ENCODE assay signal across 9 cellular contexts in the genomic region with DNA sequence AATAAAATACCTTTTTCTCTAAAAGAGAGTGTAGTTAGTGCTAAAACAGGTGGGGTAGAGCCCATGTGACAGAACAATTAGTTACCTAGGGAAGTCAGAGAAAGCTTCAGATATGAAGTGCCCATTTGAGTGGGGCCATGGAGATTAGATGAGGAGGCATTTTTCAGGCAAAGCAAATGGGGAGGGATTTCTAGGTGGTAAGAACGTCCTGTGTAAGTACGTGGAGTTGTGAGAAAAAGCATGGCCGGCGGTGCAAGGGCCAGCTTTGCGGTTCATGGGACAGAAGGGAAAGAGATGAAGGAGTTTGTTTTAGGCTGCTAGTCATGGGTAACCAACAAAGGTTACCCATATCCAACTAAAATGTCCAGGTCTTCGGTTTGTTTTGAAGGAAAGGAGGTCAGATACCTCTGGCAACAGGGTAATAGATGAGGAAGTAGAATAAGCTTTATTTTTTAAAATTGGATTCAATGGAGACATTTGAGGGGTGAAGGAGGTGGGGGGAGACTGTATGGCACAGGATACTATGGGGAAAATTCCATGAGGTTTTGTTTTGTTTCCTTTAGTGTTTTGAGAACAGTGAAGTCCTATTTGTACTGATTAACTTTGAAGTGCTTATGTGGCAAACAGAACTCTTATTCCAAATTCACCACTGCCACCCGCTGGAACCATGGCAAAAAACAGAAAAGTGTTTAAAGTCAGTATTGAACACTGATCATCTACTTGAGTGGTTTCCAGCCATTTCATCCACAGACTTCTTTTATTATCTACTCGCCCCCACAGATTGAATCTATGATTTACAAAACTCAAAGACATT. TPM values are rescaled to one million over a fixed set of nuclear protein-coding genes. Genes with fewer than 3 reads are reported as not detected.
DNase-seq lines count a peak whose midpoint lies in the region; ATAC-seq, FAIRE-seq and TF ChIP-seq lines count a peak whose summit lies in the region.
"Had no signal": no experiment of that assay in that cellular context is flagged by ENCODE, and none has a peak within 500 bp of the region (broad histone marks: within the 10 kb centered on the region; RNA-seq: fewer than 3 reads in every experiment).

No MANE protein-coding gene starts in this region.

- intact Hi-C loops in HepG2 (cut with micrococcal nuclease; ENCODE audit: unreplicated experiment) = loop anchor here (1.0 kb wide), 3 partner anchors 28 to 266 kb away; no protein-coding TSS in a partner anchor
- intact Hi-C loops in vagina (cut with DNase I) = no loop called here

- peak overlapping the region; percentile 96 for H2AFZ ChIP-seq in HepG2 (ENCODE audit: low read length)

- H3K9me3 ChIP-seq in BE2C (no peaks in the 10 kb centered on the region), HepG2 (ENCODE audit: low read length) (no peaks in the 10 kb centered on the region), vagina (no peaks in the 10 kb centered on the region)

- 16% methylated on average over 8 of the region's 8 CpGs for whole genome bisulfite sequencing in HepG2 (ENCODE audit: low lambda C conversion rate)

- peaks cover 38% of the 10 kb centered on the region for H3K27me3 Mint-ChIP-seq in HFFc6 (ENCODE audit: insufficient read depth)

- H3K27ac ChIP-seq in HepG2 (ENCODE audit: extremely low read length, insufficient read depth, low read length) (no peak overlapping the region), vagina (no peak overlapping the region)

- H3K4me2 ChIP-seq in HepG2 (ENCODE audit: low read depth, low read length) = peak overlapping the region; percentile 78

- peak; percentile 91 for ATAC-seq in SK-N-SH treated with all-trans-retinoic acid at 6 μM for 48 hours
- ATAC-seq in HepG2 = peak; percentile 89
- no peak for ATAC-seq in GM21717 (IDR thresholded peaks at IDR 0.05; ENCODE audit: unreplicated experiment)

- CTCF ChIA-PET in HepG2 (lab: Yijun Ruan, JAX; ENCODE audit: low intra/inter-chr PET ratio, low total read pairs) = interaction anchor here (1.0 to 1.9 kb wide), 3 partner anchors 29 to 274 kb away, joined by 3 to 18 read pairs (median 4); no protein-coding TSS in a partner anchor

- BruUV-seq in HepG2 (replicated peaks; lab: Mats Ljungman, UMichigan) = no TSS peak

- peak; percentile 57; the same call in 1 of the 2 replicates for TF ChIP-seq RAD21 in HepG2 (CRISPR knock-in tag; IDR thresholded peaks at IDR 0.05)

- peak overlapping the region; percentile 25 for H3K9ac ChIP-seq in HepG2 (ENCODE audit: insufficient read depth, low read depth, low read length)

- H3K27me3 ChIP-seq in BE2C = peaks cover 52% of the 10 kb centered on the region
- H3K27me3 ChIP-seq in HepG2 (ENCODE audit: control insufficient read depth in 1 of 2, insufficient read depth in 2 of 2, low read length in 2 of 2) = peaks cover 0 to 4% of the 10 kb centered on the region in 2 experiments; a peak in 1 of 5 replicates
- H3K27me3 ChIP-seq in vagina = no peaks in the 10 kb centered on the region

- no peaks in the 10 kb centered on the region for H3K4me1 Mint-ChIP-seq in HFFc6 (ENCODE audit: low read depth)

- in situ Hi-C loops in HepG2 (cut with HindIII; ENCODE audit: extremely low pct_ligation_motif_present, low pct_unique_long_range_greater_than_20kb) = no loop called here

- peak; percentile 53 for FAIRE-seq in HepG2 (lab: Jason Lieb, UNC)

- no peak overlapping the region for H3K27ac Mint-ChIP-seq in HFFc6
- H3K27ac Mint-ChIP-seq: memory B cell had no signal

- H3K4me1 ChIP-seq in BE2C = no peaks in the 10 kb centered on the region
- H3K4me1 ChIP-seq in HepG2 (ENCODE audit: insufficient read depth, low read length) = peaks cover 7% of the 10 kb centered on the region
- H3K4me1 ChIP-seq in vagina = no peaks in the 10 kb centered on the region

- H4K20me1 ChIP-seq in HepG2 (ENCODE audit: insufficient read depth, low read length) = no peaks in the 10 kb centered on the region

- TF ChIP-seq POLR2A in HepG2 (IDR thresholded peaks at IDR 0.05; ENCODE audit: insufficient read depth in 1 of 2, low read depth in 2 of 2, low read length in 2 of 2) (no peak), vagina (IDR thresholded peaks at IDR 0.05) (no peak)

- POLR2A ChIA-PET in HepG2 (lab: Yijun Ruan, JAX) = no interaction called here

- H3K4me3 Mint-ChIP-seq in HFFc6 = no peak overlapping the region
- H3K4me3 Mint-ChIP-seq: memory B cell had no signal

- peak; percentile 31 for TF ChIP-seq CTCF in BE2C (IDR thresholded peaks at IDR 0.05; ENCODE audit: low read depth, low read length)
- TF ChIP-seq CTCF in HFFc6 (IDR thresholded peaks at IDR 0.05) = peak; percentile 55
- TF ChIP-seq CTCF in HepG2 (CRISPR knock-in tag; IDR thresholded peaks at IDR 0.05) = peak; percentile 68
- TF ChIP-seq CTCF in vagina (IDR thresholded peaks at IDR 0.05) = no peak

- TF ChIP-seq EP300 in HepG2 (IDR thresholded peaks at IDR 0.05; ENCODE audit: low read depth in 2 of 2, low read length in 2 of 2) = no peak
- TF ChIP-seq EP300 in HepG2 (CRISPR knock-in tag; IDR thresholded peaks at IDR 0.05; ENCODE audit: borderline replicate concordance) = no peak

- H3K79me2 ChIP-seq in HepG2 (ENCODE audit: insufficient read depth, low read length) = no peaks in the 10 kb centered on the region

- DNase-seq in BE2C (no peak), HFFc6 (peak; percentile 38), HepG2 (ENCODE audit: low spot score) (peak; percentile 51), vagina (ENCODE audit: extremely low spot score in 2 of 2) (no peak), NCI-H187 treated with DMSO at 0.1 percent for 48 hours (lab: John Stamatoyannopoulos, UW) (no peak)
- DNase-seq in activated CD4-positive, alpha-beta T cell treated with anti-CD3 and anti-CD28 coated beads for 48 hours = no peak

- H3K36me3 ChIP-seq in BE2C (no peaks in the 10 kb centered on the region), HepG2 (replicated peaks in 1 of 2; ENCODE audit: control insufficient read depth in 1 of 2, insufficient read depth in 2 of 2, low read length in 2 of 2) (no peaks in the 10 kb centered on the region), vagina (no peaks in the 10 kb centered on the region)

- H3K36me3 Mint-ChIP-seq in HFFc6 (ENCODE audit: low read depth) = no peaks in the 10 kb centered on the region
- H3K36me3 Mint-ChIP-seq: memory B cell had no signal

- H3K9me3 Mint-ChIP-seq in HFFc6 = no peaks in the 10 kb centered on the region
- H3K9me3 Mint-ChIP-seq: memory B cell had no signal

- H3K4me3 ChIP-seq in BE2C (ENCODE audit: low read depth, low read length) (no peak overlapping the region), HepG2 (replicated peaks in 1 of 3; ENCODE audit: insufficient read depth in 1 of 3, low read depth in 2 of 3, low read length in 3 of 3) (peak overlapping the region; percentile 31 to 48 (median 33); a peak in 5 of 6 replicates), vagina (no peak overlapping the region)

RNA-seq across cellular contexts. Expression of a gene that starts 10.0 kb away (rescaled TPM):
- 170 TPM for polyA plus RNA-seq in BE2C (2012; ENCODE audit: insufficient read depth, insufficient read length, low read depth)
- total RNA-seq in HFFc6 (2021; fragmentation: NEBNext Ultra II Directional; extraction: Animal tissue kit (Norgen Biotek cat#: 25700)) = 10 to 100 TPM; 24.2 to 31.9 (median 27.8) TPM
- total RNA-seq in HepG2 (2016; rRNA removed; fragmentation: Illumina TruSeq; extraction: Trizol) (77.2 and 94.7 TPM in 2 replicates), vagina (4.9 TPM)
- 26.9 and 33.1 TPM in 2 replicates for total RNA-seq in HepG2 (2016; cell fraction: cytosol; rRNA removed; fragmentation: Illumina TruSeq; extraction: Trizol; ENCODE audit: low read depth)
- 81.2 and 98.9 TPM in 2 replicates for total RNA-seq in HepG2 (2016; cell fraction: insoluble cytoplasmic fraction; rRNA removed; fragmentation: Illumina TruSeq; extraction: Trizol)
- 44.1 and 49.3 TPM in 2 replicates for total RNA-seq in HepG2 (2016; cell fraction: membrane; rRNA removed; fragmentation: Illumina TruSeq; extraction: Trizol)
- 43.9 and 45.5 TPM in 2 replicates for total RNA-seq in HepG2 (2016; cell fraction: nucleus; rRNA removed; fragmentation: Illumina TruSeq; extraction: Trizol)
- polyA plus RNA-seq in HepG2 (2011; rRNA removed) = 24.3 and 31.7 TPM in 2 replicates
- polyA plus RNA-seq in HepG2 (2011; cell fraction: cytosol; rRNA removed) = 12.6 and 12.9 TPM in 2 replicates
- polyA plus RNA-seq in HepG2 (2011; cell fraction: nucleus; rRNA removed) = 5.8 TPM in 2 replicates
- 42.8 and 62.0 TPM in 2 replicates for polyA plus RNA-seq in HepG2 (2012)
- 44.6 and 58.9 TPM in 2 replicates for polyA plus RNA-seq in HepG2 (2016; cell fraction: cytosol; fragmentation: Illumina TruSeq; extraction: Trizol; ENCODE audit: low read depth)
- 161 and 181 TPM in 2 replicates for polyA plus RNA-seq in HepG2 (2016; cell fraction: insoluble cytoplasmic fraction; fragmentation: Illumina TruSeq; extraction: Trizol; ENCODE audit: low read depth)
- 62.3 and 79.4 TPM in 2 replicates for polyA plus RNA-seq in HepG2 (2016; cell fraction: membrane; fragmentation: Illumina TruSeq; extraction: Trizol; ENCODE audit: low read depth)
- 67.6 and 85.9 TPM in 2 replicates for polyA plus RNA-seq in HepG2 (2016; cell fraction: nucleus; fragmentation: Illumina TruSeq; extraction: Trizol; ENCODE audit: insufficient read depth, low read depth)
- polyA minus RNA-seq in HepG2 (2011; rRNA and poly(A)+ RNA removed; ENCODE audit: low replicate concordance) = 6.8 and 8.3 TPM in 2 replicates
- 5.1 and 7.6 TPM in 2 replicates for polyA minus RNA-seq in HepG2 (2011; cell fraction: cytosol; rRNA and poly(A)+ RNA removed)
- polyA minus RNA-seq in HepG2 (2011; cell fraction: nucleus; rRNA and poly(A)+ RNA removed) = 24.0 and 29.7 TPM in 2 replicates

RNA-seq across cellular contexts. Expression of a gene that starts 58.2 kb away (rescaled TPM):
- not detected for polyA plus RNA-seq in BE2C (2012; ENCODE audit: insufficient read depth, insufficient read length, low read depth)
- 100 to 1,000 TPM in 3 of 6 experiments, 10 to 100 TPM in 3; 51.3 to 117 (median 101) TPM for total RNA-seq in HFFc6 (2021; fragmentation: NEBNext Ultra II Directional; extraction: Animal tissue kit (Norgen Biotek cat#: 25700))
- total RNA-seq in HepG2 (2016; rRNA removed; fragmentation: Illumina TruSeq; extraction: Trizol) = 9.5 and 11.5 TPM in 2 replicates
- 1.3 and 1.5 TPM in 2 replicates for total RNA-seq in HepG2 (2016; cell fraction: cytosol; rRNA removed; fragmentation: Illumina TruSeq; extraction: Trizol; ENCODE audit: low read depth)
- 8.3 and 13.6 TPM in 2 replicates for total RNA-seq in HepG2 (2016; cell fraction: insoluble cytoplasmic fraction; rRNA removed; fragmentation: Illumina TruSeq; extraction: Trizol)
- total RNA-seq in HepG2 (2016; cell fraction: membrane; rRNA removed; fragmentation: Illumina TruSeq; extraction: Trizol) = 5.1 and 5.6 TPM in 2 replicates
- 13.7 and 18.2 TPM in 2 replicates for total RNA-seq in HepG2 (2016; cell fraction: nucleus; rRNA removed; fragmentation: Illumina TruSeq; extraction: Trizol)
- 7.8 and 9.6 TPM in 2 replicates for polyA plus RNA-seq in HepG2 (2011; rRNA removed)
- 7.1 and 7.6 TPM in 2 replicates for polyA plus RNA-seq in HepG2 (2011; cell fraction: cytosol; rRNA removed)
- polyA plus RNA-seq in HepG2 (2011; cell fraction: nucleus; rRNA removed) = 4.4 and 6.7 TPM in 2 replicates
- 5.3 and 6.6 TPM in 2 replicates for polyA plus RNA-seq in HepG2 (2012)
- 1.1 and 1.3 TPM in 2 replicates for polyA plus RNA-seq in HepG2 (2016; cell fraction: cytosol; fragmentation: Illumina TruSeq; extraction: Trizol; ENCODE audit: low read depth)
- 8.4 and 8.8 TPM in 2 replicates for polyA plus RNA-seq in HepG2 (2016; cell fraction: insoluble cytoplasmic fraction; fragmentation: Illumina TruSeq; extraction: Trizol; ENCODE audit: low read depth)
- polyA plus RNA-seq in HepG2 (2016; cell fraction: membrane; fragmentation: Illumina TruSeq; extraction: Trizol; ENCODE audit: low read depth) = 3.4 and 3.5 TPM in 2 replicates
- polyA plus RNA-seq in HepG2 (2016; cell fraction: nucleus; fragmentation: Illumina TruSeq; extraction: Trizol; ENCODE audit: insufficient read depth, low read depth) = 19.5 and 23.9 TPM in 2 replicates
- polyA minus RNA-seq in HepG2 (2011; rRNA and poly(A)+ RNA removed; ENCODE audit: low replicate concordance) = 31.5 and 36.2 TPM in 2 replicates
- polyA minus RNA-seq in HepG2 (2011; cell fraction: cytosol; rRNA and poly(A)+ RNA removed) = 6.3 and 7.2 TPM in 2 replicates
- 9.5 and 11.9 TPM in 2 replicates for polyA minus RNA-seq in HepG2 (2011; cell fraction: nucleus; rRNA and poly(A)+ RNA removed)
- total RNA-seq in vagina = 21.9 TPM

Comparison
In these comparisons a context has a peak if more than half of its experiments do, and no peak if none do; other contexts are left out.
1. DNase-seq: peak in HFFc6 (single experiment) and HepG2 (single experiment); none in BE2C (single experiment), vagina (0 of 2), activated CD4-positive, alpha-beta T cell treated with anti-CD3 and anti-CD28 coated beads for 48 hours (single experiment) and NCI-H187 treated with DMSO at 0.1 percent for 48 hours (single experiment).
2. H3K4me3 ChIP-seq: peak in HepG2 (3 of 3); none in BE2C (single experiment) and vagina (0 of 2).
3. CTCF ChIP-seq: peak in BE2C (single experiment), HFFc6 (single experiment) and HepG2 (single experiment); none in vagina (0 of 3).